8 cellular contexts compared by ENCODE assay signal in genomic region chr2:171523339-171523931, GRCh38. TPM values are rescaled to one million over a fixed set of nuclear protein-coding genes. Genes with fewer than 3 reads are reported as not detected.
DNase-seq lines count a peak whose midpoint lies in the region; ATAC-seq and TF ChIP-seq lines count a peak whose summit lies in the region.

No MANE protein-coding gene starts in this region.

- peaks cover 81% of the 10 kb centered on the region for H3K27me3 Mint-ChIP-seq in activated naive CD8-positive, alpha-beta T cell treated with anti-CD3 and anti-CD28 coated beads for 36 hours
- H3K27me3 Mint-ChIP-seq in glutamatergic neuron (ENCODE audit: unreplicated experiment), result peaks cover 11% of the 10 kb centered on the region

- peak overlapping the region; percentile 78 for H3K4me3 ChIP-seq in neural cell (ENCODE audit: low read length)

- H3K36me3 ChIP-seq in neural cell (ENCODE audit: insufficient read depth, low read length), result no peaks in the 10 kb centered on the region

- H3K9ac ChIP-seq in neural cell (ENCODE audit: low read length), result peak overlapping the region; percentile 18

- no peaks in the 10 kb centered on the region for H4K20me1 ChIP-seq in neural cell (ENCODE audit: insufficient read depth)

- no peaks in the 10 kb centered on the region for H3K79me2 ChIP-seq in neural cell (replicated peaks; ENCODE audit: insufficient read depth, low read length)

- H3K4me2 ChIP-seq in neural cell (ENCODE audit: low read length), result peak overlapping the region; percentile 79

- peak overlapping the region; percentile 81 for H3K4me3 Mint-ChIP-seq in activated naive CD8-positive, alpha-beta T cell treated with anti-CD3 and anti-CD28 coated beads for 36 hours
- H3K4me3 Mint-ChIP-seq in glutamatergic neuron (ENCODE audit: unreplicated experiment), result peak overlapping the region; percentile 84

- H3K9me3 Mint-ChIP-seq in activated naive CD8-positive, alpha-beta T cell treated with anti-CD3 and anti-CD28 coated beads for 36 hours, result no peaks in the 10 kb centered on the region
- H3K9me3 Mint-ChIP-seq in glutamatergic neuron (ENCODE audit: unreplicated experiment), result peaks cover 4% of the 10 kb centered on the region

- ATAC-seq in HG02571 (IDR thresholded peaks at IDR 0.05; ENCODE audit: unreplicated experiment) (peak; percentile 34), GM19452 (IDR thresholded peaks at IDR 0.05; ENCODE audit: unreplicated experiment) (no peak)

- no peaks in the 10 kb centered on the region for H3K9me3 ChIP-seq in neural cell (ENCODE audit: low read length)

- no peaks in the 10 kb centered on the region for H3K36me3 Mint-ChIP-seq in activated naive CD8-positive, alpha-beta T cell treated with anti-CD3 and anti-CD28 coated beads for 36 hours
- no peaks in the 10 kb centered on the region for H3K36me3 Mint-ChIP-seq in glutamatergic neuron (ENCODE audit: unreplicated experiment)

- H3K9me2 ChIP-seq in neural cell (ENCODE audit: insufficient read depth, low read length), result no peaks in the 10 kb centered on the region

- H2AFZ ChIP-seq in neural cell (ENCODE audit: low read depth, low read length), result no peak overlapping the region

- no peak for TF ChIP-seq EP300 in neural cell (conservative IDR thresholded peaks at IDR 0.05; ENCODE audit: poor library complexity, severe bottlenecking)

- H3F3A ChIP-seq in neural cell (ENCODE audit: insufficient read depth, low read length, poor library complexity, severe bottlenecking), result no peaks in the 10 kb centered on the region

- H3K27ac Mint-ChIP-seq in activated naive CD8-positive, alpha-beta T cell treated with anti-CD3 and anti-CD28 coated beads for 36 hours, result no peak overlapping the region
- H3K27ac Mint-ChIP-seq in glutamatergic neuron (ENCODE audit: unreplicated experiment), result no peak overlapping the region

- no peak overlapping the region for H3K27ac ChIP-seq in neural cell (ENCODE audit: low read length)

- no peak for TF ChIP-seq RAD21 in neural cell (conservative IDR thresholded peaks at IDR 0.05)

- H3K4me1 Mint-ChIP-seq in activated naive CD8-positive, alpha-beta T cell treated with anti-CD3 and anti-CD28 coated beads for 36 hours, result peaks cover 8% of the 10 kb centered on the region
- H3K4me1 Mint-ChIP-seq in glutamatergic neuron (ENCODE audit: low read depth, unreplicated experiment), result no peaks in the 10 kb centered on the region

- H3K27me3 ChIP-seq in neural cell (ENCODE audit: insufficient read depth, low read depth, low read length), result peaks cover 38% of the 10 kb centered on the region

- DNase-seq in NCI-H2029 (lab: John Stamatoyannopoulos, UW), result peak; percentile 30
- DNase-seq in NCI-H2029 treated with DMSO at 0.1 percent for 48 hours (lab: John Stamatoyannopoulos, UW), result no peak
- peak; percentile 47 for DNase-seq in NCI-H510A (lab: John Stamatoyannopoulos, UW)
- peak; percentile 18 for DNase-seq in activated naive CD8-positive, alpha-beta T cell treated with anti-CD3 and anti-CD28 coated beads for 36 hours
- DNase-seq in glutamatergic neuron, result peak; percentile 63

- TF ChIP-seq CTCF in glutamatergic neuron (IDR thresholded peaks at IDR 0.05; ENCODE audit: partially characterized antibody, unreplicated experiment), result no peak
- no peak for TF ChIP-seq CTCF in neural cell (IDR thresholded peaks at IDR 0.05; ENCODE audit: poor library complexity, severe bottlenecking)

TF ChIP-seq in neural cell, 6 proteins besides CTCF, POLR2A, EP300 and RAD21:
- TF ChIP-seq SMC3 (conservative IDR thresholded peaks at IDR 0.05; ENCODE audit: poor library complexity) (no peak), MXI1 (conservative IDR thresholded peaks at IDR 0.05; ENCODE audit: poor library complexity, severe bottlenecking) (no peak), REST (IDR thresholded peaks at IDR 0.05; ENCODE audit: borderline replicate concordance) (no peak), TAF1 (IDR thresholded peaks at IDR 0.05; ENCODE audit: low read depth) (no peak), POLR2AphosphoS5 (IDR thresholded peaks at IDR 0.05) (no peak), EZH2 (IDR thresholded peaks at IDR 0.05; ENCODE audit: borderline replicate concordance, insufficient read depth, low read length, poor library complexity, severe bottlenecking) (peak; percentile 5)

RNA-seq across cellular contexts. Expression of gene CYBRD1, which starts 1.2 kb away (rescaled TPM):
- total RNA-seq in activated naive CD8-positive, alpha-beta T cell treated with anti-CD3 and anti-CD28 coated beads for 36 hours, result under 1 TPM; 0.35 to 0.52 TPM
- 0.54 TPM for total RNA-seq in glutamatergic neuron (ENCODE audit: unreplicated experiment)
- polyA plus RNA-seq in neural cell, result 0.10 TPM in 1 of 2 replicates, not detected in the other
- polyA minus RNA-seq in neural cell, result not detected in 2 replicates
